ENCODE assay signal across 12 cellular contexts in the genomic region with DNA sequence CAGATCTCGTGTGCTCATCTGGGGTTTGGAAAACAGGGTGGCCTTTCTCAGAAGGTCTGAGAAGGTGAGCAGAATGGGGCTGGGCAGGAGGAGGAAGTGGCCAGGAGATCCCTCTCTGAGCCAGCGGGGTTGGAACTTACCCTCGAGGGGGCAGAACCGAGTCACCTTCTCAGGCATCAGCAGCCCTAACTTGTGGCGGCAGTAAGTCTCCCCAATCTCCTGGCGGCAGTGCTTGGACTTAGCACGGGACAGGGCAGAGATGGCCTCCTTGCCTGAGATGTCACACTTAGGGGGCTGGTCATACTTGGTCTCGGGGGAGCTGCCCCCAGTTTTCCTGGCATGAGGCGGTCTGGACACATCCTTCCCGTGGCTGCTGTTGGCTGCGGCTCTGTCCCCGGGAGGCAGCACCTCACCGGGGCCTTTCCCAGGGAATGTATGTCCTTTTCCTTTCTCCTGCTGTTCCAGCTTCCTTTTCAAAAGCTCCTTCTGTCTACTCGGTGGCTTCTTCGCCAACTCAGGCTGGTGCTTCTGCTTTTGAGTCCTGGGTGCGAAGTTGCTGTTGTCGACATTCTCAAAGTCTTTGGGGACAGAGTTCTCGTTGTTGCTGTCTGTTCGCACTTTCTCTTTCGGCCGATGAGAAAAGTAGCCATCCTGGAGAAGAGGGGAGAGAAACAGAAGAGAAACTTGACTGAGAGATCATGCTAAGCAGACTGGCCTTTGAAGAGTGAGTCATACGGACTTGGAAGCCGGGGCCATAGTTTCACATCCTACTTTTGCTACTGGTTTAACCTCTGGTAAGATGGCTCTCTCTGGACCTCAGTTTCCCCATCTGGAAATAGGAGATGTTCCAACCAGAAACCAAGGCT.
DNase-seq lines count a peak whose midpoint lies in the region; ATAC-seq and TF ChIP-seq lines count a peak whose summit lies in the region.
"Had no signal": no experiment of that assay in that cellular context is flagged by ENCODE, and none has a peak within 500 bp of the region (broad histone marks: within the 10 kb centered on the region; RNA-seq: fewer than 3 reads in every experiment).

No MANE protein-coding gene starts in this region.

- TF ChIP-seq CTCF in GM20000 (IDR thresholded peaks at IDR 0.05; ENCODE audit: extremely low read depth, missing control alignments) (no peak), IMR-90 (conservative IDR thresholded peaks at IDR 0.05; ENCODE audit: low read depth, low read length) (no peak)

- H3K14ac ChIP-seq in IMR-90 (replicated peaks; ENCODE audit: low read depth, low read length), result no peak overlapping the region

- H3K9me1 ChIP-seq in IMR-90 (ENCODE audit: insufficient read depth, low read length), result peaks cover 8% of the 10 kb centered on the region

- no peak overlapping the region for H3K9ac ChIP-seq in IMR-90 (ENCODE audit: low read depth, low read length)

- peaks cover 3 to 4% of the 10 kb centered on the region in 2 experiments; a peak in 3 of 4 replicates for H3K79me1 ChIP-seq in IMR-90 (ENCODE audit: low read depth in 1 of 2, low read length in 2 of 2)

- H3K4me3 ChIP-seq in IMR-90 (ENCODE audit: insufficient read depth, low read depth, low read length), result no peak overlapping the region

- intact Hi-C loops in IMR-90 (cut with micrococcal nuclease), result no loop called here

- no peak overlapping the region for H4K91ac ChIP-seq in IMR-90 (ENCODE audit: insufficient read depth, low read depth, low read length)

- H3K9me3 ChIP-seq in IMR-90 (ENCODE audit: control insufficient read depth, insufficient read depth, low read length), result no peaks in the 10 kb centered on the region

- peak; percentile 78 for DNase-seq in CD1c-positive myeloid dendritic cell (ENCODE audit: extremely low spot score)
- peak; percentile 77 for DNase-seq in GM20000 (ENCODE audit: low spot score)
- peak; percentile 6 for DNase-seq in IMR-90
- no peak for DNase-seq in activated CD4-positive, CD25-positive, alpha-beta regulatory T cell (lab: John Stamatoyannopoulos, UW)
- DNase-seq in T-helper 1 cell, result no peak
- DNase-seq in OCI-M2 (lab: John Stamatoyannopoulos, UW; ENCODE audit: unreplicated experiment), result no peak
- DNase-seq: activated CD4-positive, alpha-beta T cell treated with anti-CD3 and anti-CD28 coated beads for 1 hour; cortex of kidney; DND-41; left cardiac atrium had no signal

- H3K4me2 ChIP-seq in IMR-90 (ENCODE audit: low read depth, low read length), result no peak overlapping the region

- in situ Hi-C loops in IMR-90 (cut with MboI; ENCODE audit: low sequenced_read_pairs), result no loop called here

- ATAC-seq in IMR-90 (ENCODE audit: low read depth) (no peak), HG02973 (IDR thresholded peaks at IDR 0.05; ENCODE audit: unreplicated experiment) (no peak)

- H3K36me3 ChIP-seq in IMR-90 (ENCODE audit: control insufficient read depth, insufficient read depth, low read length), result no peaks in the 10 kb centered on the region

- TF ChIP-seq RAD21 in IMR-90 (IDR thresholded peaks at IDR 0.05; ENCODE audit: low read length), result no peak

- no peak overlapping the region for H3K4ac ChIP-seq in IMR-90 (ENCODE audit: low read depth, low read length)

- WGBS in IMR-90 (ENCODE audit: extremely low coverage in 2 of 2, insufficient read length in 1 of 2), 2 experiments, result 94% methylated on average over 6 of the region's 23 CpGs; no CpG with 5 or more reads in 1 of the 2 experiments

- CTCF ChIA-PET in IMR-90 (lab: Yijun Ruan, JAX), result interaction anchor here (0.7 kb wide), 1 partner anchor 27 kb away, joined by 3 read pairs; no protein-coding TSS in a partner anchor

- no peak overlapping the region for H3K18ac ChIP-seq in IMR-90 (ENCODE audit: low read depth, low read length)

- H2AK5ac ChIP-seq in IMR-90 (ENCODE audit: low read depth, low read length), result no peak overlapping the region

- no peak overlapping the region for H3K56ac ChIP-seq in IMR-90 (ENCODE audit: extremely low read depth, insufficient read depth, low read length)

- no peaks in the 10 kb centered on the region for H3K4me1 ChIP-seq in IMR-90 (ENCODE audit: control insufficient read depth, insufficient read depth, low read length)

- no peak for TF ChIP-seq POLR2A in IMR-90 (IDR thresholded peaks at IDR 0.05; ENCODE audit: low read depth, low read length)

- H4K8ac ChIP-seq in IMR-90 (ENCODE audit: low read depth in 2 of 2, low read length in 2 of 2), result no peak overlapping the region

- H3K27ac ChIP-seq in IMR-90 (ENCODE audit: insufficient read depth, low read length), result no peak overlapping the region
- peak overlapping the region; percentile 0 for H3K27ac ChIP-seq in layer of hippocampus (ENCODE audit: low read depth, low read length)

- H2AFZ ChIP-seq in IMR-90 (replicated peaks; ENCODE audit: low read length, poor library complexity), result peak overlapping the region; percentile 14

- no peak overlapping the region for H2BK20ac ChIP-seq in IMR-90 (ENCODE audit: low read depth, low read length)

- H4K5ac ChIP-seq in IMR-90 (ENCODE audit: low read depth, low read length), result no peak overlapping the region

- H2BK15ac ChIP-seq in IMR-90 (ENCODE audit: low read depth, low read length), result no peak overlapping the region

- no peak overlapping the region for H2BK5ac ChIP-seq in IMR-90 (ENCODE audit: low read depth, low read length, poor library complexity, severe bottlenecking)

- no peak overlapping the region for H2AK9ac ChIP-seq in IMR-90 (replicated peaks; ENCODE audit: low read depth, low read length, poor library complexity)

- no peak overlapping the region for H3K23ac ChIP-seq in IMR-90 (ENCODE audit: low read depth, low read length)

- dilution Hi-C loops in IMR-90 (cut with HindIII; ENCODE audit: low sequenced_read_pairs, unreplicated experiment), result no loop called here

- no peaks in the 10 kb centered on the region; the same call in 1 of the 2 replicates for H4K20me1 ChIP-seq in IMR-90 (ENCODE audit: insufficient read depth, low read length)

- H3K27me3 ChIP-seq in IMR-90 (ENCODE audit: control insufficient read depth, insufficient read depth, low read length), result no peaks in the 10 kb centered on the region
- H3K27me3 ChIP-seq in layer of hippocampus (ENCODE audit: control insufficient read depth, insufficient read depth, low read length), result no peaks in the 10 kb centered on the region

- BruUV-seq in IMR-90 (replicated peaks; lab: Mats Ljungman, UMichigan), result no TSS peak

- POLR2A ChIA-PET in IMR-90 (lab: Charles Lee; ENCODE audit: unreplicated experiment), result no interaction called here

- no peak overlapping the region for H2BK120ac ChIP-seq in IMR-90 (ENCODE audit: low read depth, low read length)

TF ChIP-seq in IMR-90, 13 proteins besides CTCF, POLR2A, EP300 and RAD21:
- TF ChIP-seq MAFK (IDR thresholded peaks at IDR 0.05; ENCODE audit: low read depth, low read length) (no peak), CEBPB (IDR thresholded peaks at IDR 0.05; ENCODE audit: low read depth, low read length) (no peak), RFX5 (IDR thresholded peaks at IDR 0.05; ENCODE audit: low read depth, low read length) (no peak), CHD1 (IDR thresholded peaks at IDR 0.05; ENCODE audit: low read depth, low read length) (no peak), MXI1 (IDR thresholded peaks at IDR 0.05; ENCODE audit: borderline replicate concordance, low read depth, low read length) (no peak)
- TF ChIP-seq, protein P1, sequence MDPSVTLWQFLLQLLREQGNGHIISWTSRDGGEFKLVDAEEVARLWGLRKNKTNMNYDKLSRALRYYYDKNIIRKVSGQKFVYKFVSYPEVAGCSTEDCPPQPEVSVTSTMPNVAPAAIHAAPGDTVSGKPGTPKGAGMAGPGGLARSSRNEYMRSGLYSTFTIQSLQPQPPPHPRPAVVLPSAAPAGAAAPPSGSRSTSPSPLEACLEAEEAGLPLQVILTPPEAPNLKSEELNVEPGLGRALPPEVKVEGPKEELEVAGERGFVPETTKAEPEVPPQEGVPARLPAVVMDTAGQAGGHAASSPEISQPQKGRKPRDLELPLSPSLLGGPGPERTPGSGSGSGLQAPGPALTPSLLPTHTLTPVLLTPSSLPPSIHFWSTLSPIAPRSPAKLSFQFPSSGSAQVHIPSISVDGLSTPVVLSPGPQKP (IDR thresholded peaks at IDR 0.05; ENCODE audit: borderline replicate concordance, low read depth, low read length), result no peak
TF ChIP-seq in IMR-90: peak in this region for 0.

Comparison
In these comparisons a context has a peak if more than half of its experiments do, and no peak if none do; other contexts are left out.
1. DNase-seq: peak in CD1c-positive myeloid dendritic cell (single experiment), GM20000 (single experiment) and IMR-90 (single experiment); none in activated CD4-positive, CD25-positive, alpha-beta regulatory T cell (0 of 4), T-helper 1 cell (0 of 5) and OCI-M2 (single experiment).